14 cellular contexts compared by ENCODE assay signal in genomic region chr12:130713581-130713991, GRCh38. TPM values are rescaled to one million over a fixed set of nuclear protein-coding genes. Genes with fewer than 3 reads are reported as not detected.
A peak's percentile ranks its signal among the peaks of the same experiment; 100 is the strongest.
DNase-seq lines count a peak whose midpoint lies in the region; ATAC-seq and TF ChIP-seq lines count a peak whose summit lies in the region.
"Had no signal": no experiment of that assay in that cellular context is flagged by ENCODE, and none has a peak within 500 bp of the region (broad histone marks: within the 10 kb centered on the region; RNA-seq: fewer than 3 reads in every experiment).

No MANE protein-coding gene starts in this region.

- peaks cover 0 to 41% of the 10 kb centered on the region in 2 experiments; a peak in 1 of 4 replicates for H3K4me1 ChIP-seq in SK-N-SH (ENCODE audit: control insufficient read depth in 1 of 2, insufficient read depth in 2 of 2, low read depth in 1 of 2, low read length in 1 of 2)
- peaks cover 22% of the 10 kb centered on the region for H3K4me1 ChIP-seq in testis

- H3K4me3 ChIP-seq in SK-N-SH (ENCODE audit: low read depth in 2 of 2, low read length in 1 of 2): peak overlapping the region in 1 of 2 experiments; percentile 60; a peak in 1 of 4 replicates
- H3K4me3 ChIP-seq in testis: peak overlapping the region in 1 of 2 donors; percentile 58

- H3K4me2 ChIP-seq in SK-N-SH: no peak overlapping the region

- TF ChIP-seq RAD21 in SK-N-SH (IDR thresholded peaks at IDR 0.05; ENCODE audit: low read length): no peak

- H3K9me3 ChIP-seq in SK-N-SH (no peaks in the 10 kb centered on the region), testis (no peaks in the 10 kb centered on the region)

- H3K9ac ChIP-seq in SK-N-SH: no peak overlapping the region

- no peaks in the 10 kb centered on the region for H3K9me3 Mint-ChIP-seq in T-helper 2 cell treated with Interferon-gamma antibody and Interleukin-4, amounts not matched to agents 5 μg/mL and 100 μg/mL, for 36 hours
- H3K9me3 Mint-ChIP-seq: activated naive CD4-positive, alpha-beta T cell treated with anti-CD3 and anti-CD28 coated beads, Interleukin-2, amount 50 U/mL, for 72 hours had no signal

- H3K4me3 Mint-ChIP-seq in T-helper 2 cell treated with Interferon-gamma antibody and Interleukin-4, amounts not matched to agents 5 μg/mL and 100 μg/mL, for 36 hours: no peak overlapping the region

- no peaks in the 10 kb centered on the region for H3K9me2 ChIP-seq in SK-N-SH

- no peak overlapping the region for H3K27ac Mint-ChIP-seq in T-helper 2 cell treated with Interferon-gamma antibody and Interleukin-4, amounts not matched to agents 5 μg/mL and 100 μg/mL, for 36 hours
- H3K27ac Mint-ChIP-seq: activated naive CD4-positive, alpha-beta T cell treated with anti-CD3 and anti-CD28 coated beads, Interleukin-2, amount 50 U/mL, for 72 hours had no signal

- TF ChIP-seq EP300 in SK-N-SH (IDR thresholded peaks at IDR 0.05; ENCODE audit: borderline replicate concordance in 1 of 2, low read depth in 1 of 2, low read length in 1 of 2): no peak

- no peak for TF ChIP-seq POLR2A in testis (IDR thresholded peaks at IDR 0.05)

- no peaks in the 10 kb centered on the region for H3K36me3 ChIP-seq in SK-N-SH (replicated peaks in 1 of 2; ENCODE audit: control insufficient read depth in 1 of 2, insufficient read depth in 2 of 2, low read length in 1 of 2)
- no peaks in the 10 kb centered on the region for H3K36me3 ChIP-seq in testis (ENCODE audit: low read depth, missing control alignments)

- 38% methylated on average over 10 of the region's 18 CpGs for WGBS in SK-N-SH (ENCODE audit: low lambda C conversion rate)
- WGBS in testis, 2 donors: 4 to 9% methylated on average over 15 to 17 of the region's 18 CpGs

- no peaks in the 10 kb centered on the region for H4K20me1 ChIP-seq in SK-N-SH (ENCODE audit: insufficient read depth)

- no peaks in the 10 kb centered on the region for H3K4me1 Mint-ChIP-seq in T-helper 2 cell treated with Interferon-gamma antibody and Interleukin-4, amounts not matched to agents 5 μg/mL and 100 μg/mL, for 36 hours (ENCODE audit: low read depth)

- POLR2A ChIA-PET in SK-N-SH (lab: Yijun Ruan, JAX): interaction anchor here (1.4 to 2.0 kb wide), 2 partner anchors 9 to 80 kb away, joined by 8 to 10 read pairs; no protein-coding TSS in a partner anchor

- intact Hi-C loops in testis (cut with DNase I; ENCODE audit: low total_unique reads): no loop called here

- TF ChIP-seq CTCF in SK-N-SH (IDR thresholded peaks at IDR 0.05) (no peak), testis (IDR thresholded peaks at IDR 0.05) (no peak)

- H3K36me3 Mint-ChIP-seq in T-helper 2 cell treated with Interferon-gamma antibody and Interleukin-4, amounts not matched to agents 5 μg/mL and 100 μg/mL, for 36 hours (ENCODE audit: low read depth): no peaks in the 10 kb centered on the region

- no peak overlapping the region for H2AFZ ChIP-seq in SK-N-SH (ENCODE audit: low read depth)

- no peaks in the 10 kb centered on the region for H3F3A ChIP-seq in SK-N-SH (replicated peaks; ENCODE audit: insufficient read depth)

- H3K27me3 ChIP-seq in SK-N-SH (ENCODE audit: insufficient read depth): no peaks in the 10 kb centered on the region
- no peaks in the 10 kb centered on the region for H3K27me3 ChIP-seq in testis

- no peaks in the 10 kb centered on the region for H3K79me2 ChIP-seq in SK-N-SH (ENCODE audit: insufficient read depth)

- H3K27ac ChIP-seq in SK-N-SH (ENCODE audit: low read depth in 2 of 2, low read length in 1 of 2): peak overlapping the region in 1 of 2 experiments; percentile 84; a peak in 2 of 4 replicates
- no peak overlapping the region for H3K27ac ChIP-seq in testis

- DNase-seq in SK-N-SH: peak; percentile 51
- DNase-seq in NCI-H526 treated with DMSO at 0.1 percent for 48 hours (lab: John Stamatoyannopoulos, UW): peak; percentile 20
- peak; percentile 23 for DNase-seq in left kidney (ENCODE audit: low read depth, low spot score)
- peak; percentile 22 for DNase-seq in testis
- no peak for DNase-seq in T-helper 2 cell treated with Interferon-gamma antibody and Interleukin-4, amounts not matched to agents 5 μg/mL and 100 μg/mL, for 36 hours (ENCODE audit: low spot score)
- no peak for DNase-seq in NCI-H1694 treated with DMSO at 0.1 percent for 48 hours (lab: John Stamatoyannopoulos, UW)
- DNase-seq in iPS-NIHi11 (ENCODE audit: low spot score): no peak
- DNase-seq: activated CD4-positive, alpha-beta T cell treated with anti-CD3 and anti-CD28 coated beads for 48 hours; GOT3; KG1; NCI-H226 had no signal

- CTCF ChIA-PET in SK-N-SH (lab: Yijun Ruan, JAX): interaction anchor here (0.7 to 4.1 kb wide), 4 partner anchors 9 to 240 kb away, joined by 3 to 33 read pairs (median 4); no protein-coding TSS in a partner anchor

- no peak for ATAC-seq in SK-N-SH treated with all-trans-retinoic acid at 6 μM for 48 hours
- ATAC-seq: activated naive CD4-positive, alpha-beta T cell treated with anti-CD3 and anti-CD28 coated beads, Interleukin-2, amount 50 U/mL, for 72 hours had no signal

- H3K27me3 Mint-ChIP-seq in T-helper 2 cell treated with Interferon-gamma antibody and Interleukin-4, amounts not matched to agents 5 μg/mL and 100 μg/mL, for 36 hours (ENCODE audit: low read depth): peaks cover 48% of the 10 kb centered on the region

TF ChIP-seq in SK-N-SH, 30 proteins besides CTCF, POLR2A, EP300 and RAD21:
- TF ChIP-seq NRF1 (IDR thresholded peaks at IDR 0.05; ENCODE audit: low read depth, low read length) (no peak), RFX5 (IDR thresholded peaks at IDR 0.05; ENCODE audit: low read length) (no peak), FOSL2 (IDR thresholded peaks at IDR 0.05; ENCODE audit: borderline replicate concordance, low read depth) (no peak)

TF ChIP-seq in SK-N-SH treated with all-trans-retinoic acid at 6 μM for 48 hours, 23 proteins besides CTCF, POLR2A, EP300 and RAD21:
- TF ChIP-seq ESRRG (CRISPR knock-in tag; IDR thresholded peaks at IDR 0.05) (no peak), RARB (CRISPR knock-in tag; IDR thresholded peaks at IDR 0.05) (no peak), PPARA (CRISPR knock-in tag; IDR thresholded peaks at IDR 0.05; ENCODE audit: borderline replicate concordance) (no peak), POU6F1 (CRISPR knock-in tag; IDR thresholded peaks at IDR 0.05; ENCODE audit: borderline replicate concordance, low read depth) (no peak), ZNF70 (CRISPR knock-in tag; IDR thresholded peaks at IDR 0.05) (no peak), TCF4 (CRISPR knock-in tag; IDR thresholded peaks at IDR 0.05; ENCODE audit: borderline replicate concordance) (no peak), BACH2 (CRISPR knock-in tag; IDR thresholded peaks at IDR 0.05; ENCODE audit: borderline replicate concordance) (no peak), CSDC2 (CRISPR knock-in tag; IDR thresholded peaks at IDR 0.05) (no peak), CSRNP3 (CRISPR knock-in tag; IDR thresholded peaks at IDR 0.05) (no peak), PATZ1 (CRISPR knock-in tag; IDR thresholded peaks at IDR 0.05; ENCODE audit: borderline replicate concordance) (no peak)

RNA-seq across cellular contexts. Expression of gene RIMBP2, which starts 2.5 kb away (rescaled TPM):
- polyA plus RNA-seq in SK-N-SH (2012; rRNA removed): 0.90 and 1.1 TPM in 2 replicates
- 1.2 and 1.8 TPM in 2 replicates for polyA plus RNA-seq in SK-N-SH (2012; cell fraction: cytosol; rRNA removed)
- 2.6 and 4.0 TPM in 2 replicates for polyA plus RNA-seq in SK-N-SH (2012; cell fraction: nucleus; rRNA removed)
- total RNA-seq in testis: 10 to 100 TPM in 1 of 2 donors, 1 to 10 TPM in 1; 8.0 to 10.0 TPM
- polyA plus RNA-seq in testis (ENCODE audit: insufficient read depth, low read depth, low replicate concordance): 8.7 TPM
- total RNA-seq: activated naive CD4-positive, alpha-beta T cell treated with anti-CD3 and anti-CD28 coated beads, Interleukin-2, amount 50 U/mL, for 72 hours; SK-MEL-5 had no signal

Comparison
In these comparisons a context has a peak if more than half of its experiments do, and no peak if none do; other contexts are left out.
1. DNase-seq: peak in SK-N-SH (single experiment), NCI-H526 treated with DMSO at 0.1 percent for 48 hours (single experiment), left kidney (single experiment) and testis (single experiment); none in T-helper 2 cell treated with Interferon-gamma antibody and Interleukin-4, amounts not matched to agents 5 μg/mL and 100 μg/mL, for 36 hours (single experiment), NCI-H1694 treated with DMSO at 0.1 percent for 48 hours (single experiment) and iPS-NIHi11 (single experiment).